25 cellular contexts compared by ENCODE assay signal in the genomic region with DNA sequence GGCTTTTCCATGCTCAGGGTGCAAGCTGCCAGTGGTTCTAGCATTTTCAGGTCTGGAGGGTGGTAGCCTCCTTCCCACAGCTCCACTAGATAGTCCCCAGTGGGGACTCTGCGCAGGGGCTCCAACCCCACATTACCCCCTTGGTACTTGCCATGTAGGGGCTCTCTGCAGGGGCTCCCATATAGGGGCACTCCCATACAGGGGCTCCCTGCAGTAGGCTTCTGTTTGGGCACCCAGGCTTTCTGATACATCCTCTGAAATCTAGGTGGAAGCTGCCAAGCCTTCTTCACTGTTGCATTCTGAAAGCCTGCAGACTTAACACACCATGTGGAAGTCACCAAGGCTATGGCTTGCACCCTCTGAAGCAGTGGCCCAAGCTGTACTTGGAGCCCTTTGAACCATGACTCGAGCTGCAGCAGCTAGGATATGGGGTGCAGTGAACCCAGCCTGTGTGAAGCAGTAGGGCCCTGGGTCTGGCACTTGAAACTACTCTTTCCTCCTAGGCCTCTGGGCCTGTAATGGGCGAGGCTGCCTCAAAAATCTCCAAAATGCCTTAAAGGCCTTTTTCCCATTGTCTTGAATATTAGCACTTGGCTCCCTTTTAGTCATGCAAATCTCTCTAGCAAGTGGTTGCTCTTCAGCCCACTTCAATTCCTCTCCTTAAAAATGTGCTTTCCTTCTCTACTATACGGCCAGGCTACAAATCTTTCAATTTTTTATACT.
DNase-seq lines count a peak whose midpoint lies in the region; ATAC-seq, FAIRE-seq and TF ChIP-seq lines count a peak whose summit lies in the region.
"Had no signal": no experiment of that assay in that cellular context is flagged by ENCODE, and none has a peak within 500 bp of the region (broad histone marks: within the 10 kb centered on the region; RNA-seq: fewer than 3 reads in every experiment).

No MANE protein-coding gene starts in this region.

- DNase-seq in ELF-1 (ENCODE audit: low read depth, low spot score) (peak; percentile 54), H1 (ENCODE audit: low read depth in 1 of 2, low spot score in 2 of 2) (no peak), left lobe of liver (ENCODE audit: low spot score) (no peak), GM19240 (ENCODE audit: insufficient read length, low spot score) (no peak), kidney (no peak)
- DNase-seq: Caco-2, GDM1, GOT3, HCEC 1CT, IMR-90, KG1, MM.1S, NCI-H1694, NCI-H2029 treated with DMSO at 0.1 percent for 48 hours, NCI-H526 treated with DMSO at 0.1 percent for 48 hours, SHP77 treated with DMSO at 0.1 percent for 48 hours had no signal

- H3K23ac ChIP-seq in H1 (ENCODE audit: insufficient read length): no peak overlapping the region

- no peak overlapping the region for H3K4ac ChIP-seq in H1 (replicated peaks; ENCODE audit: insufficient read length, low read depth, low read length)

- TF ChIP-seq EP300 in H1 (IDR thresholded peaks at IDR 0.05; ENCODE audit: borderline replicate concordance in 1 of 2, low read depth in 2 of 2, low read length in 2 of 2): no peak

- 83% methylated on average over 4 of the region's 4 CpGs; no CpG with 5 or more reads in 1 of the 2 experiments for WGBS in H1 (ENCODE audit: extremely low coverage in 1 of 2, insufficient coverage in 1 of 2, insufficient read length in 1 of 2, insufficient replicate concordance in 2 of 2, low coverage in 1 of 2, low lambda C conversion rate in 2 of 2, missing lambda C conversion rate in 1 of 2), 2 experiments

- TF ChIP-seq CTCF in H1 (IDR thresholded peaks at IDR 0.05; ENCODE audit: control extremely low read depth in 1 of 3, insufficient read depth in 1 of 3, low read depth in 1 of 3, low read length in 3 of 3) (no peak), kidney (IDR thresholded peaks at IDR 0.05; ENCODE audit: borderline replicate concordance, extremely low read depth, insufficient read depth) (no peak)

- H3K23me2 ChIP-seq in H1 (ENCODE audit: low read depth, low read length): no peaks in the 10 kb centered on the region

- FAIRE-seq in H1 (lab: Jason Lieb, UNC) (no peak), kidney (lab: Jason Lieb, UNC) (no peak)
- FAIRE-seq: A549, GM12878, HTR-8/SVneo had no signal

- H3K56ac ChIP-seq in H1 (replicated peaks; ENCODE audit: insufficient read length, low read depth, low read length): no peak overlapping the region

- no peak overlapping the region for H3K4me2 ChIP-seq in H1 (ENCODE audit: insufficient read depth in 1 of 2, low read depth in 2 of 2, low read length in 2 of 2)
- H3K4me2 ChIP-seq: A549 had no signal

- no peaks in the 10 kb centered on the region for H3K79me1 ChIP-seq in H1 (ENCODE audit: low read depth, low read length)

- H4K91ac ChIP-seq in H1 (replicated peaks; ENCODE audit: insufficient read length, low read length): peak overlapping the region; percentile 90

- peak overlapping the region; percentile 18 for H2BK120ac ChIP-seq in H1 (replicated peaks; ENCODE audit: low read depth, low read length)

- no peak overlapping the region for H2BK15ac ChIP-seq in H1 (ENCODE audit: low read length)

- peak overlapping the region; percentile 51; the same call in 1 of the 2 replicates for H3K18ac ChIP-seq in H1 (ENCODE audit: extremely low read depth, low read length)

- no peak overlapping the region for H4K5ac ChIP-seq in H1 (ENCODE audit: insufficient read length, low read depth, low read length)

- H3K4me3 ChIP-seq in HUES6 (ENCODE audit: low read depth, low read length): 0 out of 2 replicates have a peak overlapping the region, but pooled peaks have one; percentile 13
- H3K4me3 ChIP-seq in H1 (ENCODE audit: extremely low read depth in 1 of 4, insufficient read depth in 2 of 4, low read depth in 3 of 4, low read length in 4 of 4): no peak overlapping the region
- H3K4me3 ChIP-seq in iPS-20b (ENCODE audit: low read length): 0 out of 2 replicates have a peak overlapping the region, but pooled peaks have one; percentile 8
- H3K4me3 ChIP-seq in kidney (ENCODE audit: low read length in 2 of 2): no peak overlapping the region
- H3K4me3 ChIP-seq: A549, GM12878, SK-N-MC had no signal

- 0 out of 2 replicates have a peak overlapping the region, but pooled peaks have one; percentile 38 for H4K8ac ChIP-seq in H1 (ENCODE audit: extremely low read depth, insufficient read depth, low read length)

- H3K4me1 ChIP-seq in HUES6 (ENCODE audit: control insufficient read depth, insufficient read depth, low read length): no peaks in the 10 kb centered on the region
- H3K4me1 ChIP-seq in H1 (replicated peaks in 1 of 4; ENCODE audit: control insufficient read depth in 3 of 4, insufficient read depth in 4 of 4, low read length in 3 of 4): peaks cover 0 to 4% (median 2%) of the 10 kb centered on the region in 4 experiments; a peak in 2 of 7 replicates
- H3K4me1 ChIP-seq in iPS-20b (ENCODE audit: insufficient read depth, low read length): no peaks in the 10 kb centered on the region
- no peaks in the 10 kb centered on the region for H3K4me1 ChIP-seq in kidney (ENCODE audit: control insufficient read depth in 1 of 2, insufficient read depth in 1 of 2, low read depth in 1 of 2, low read length in 2 of 2)
- H3K4me1 ChIP-seq: A549, Caco-2 had no signal

- H3K9me3 ChIP-seq in HUES6 (ENCODE audit: control insufficient read depth, insufficient read depth, low read depth, low read length): peaks cover 48% of the 10 kb centered on the region
- peaks cover 16 to 24% of the 10 kb centered on the region in 2 experiments for H3K9me3 ChIP-seq in H1 (ENCODE audit: insufficient read depth in 2 of 2, low read depth in 1 of 2, low read length in 1 of 2)
- H3K9me3 ChIP-seq in iPS-20b (ENCODE audit: insufficient read depth, low read depth, low read length): peaks cover 15% of the 10 kb centered on the region
- H3K9me3 ChIP-seq in kidney (ENCODE audit: control insufficient read depth in 1 of 2, low read length in 2 of 2): no peaks in the 10 kb centered on the region
- H3K9me3 ChIP-seq: A549, Caco-2 had no signal

- no peak overlapping the region for H2BK12ac ChIP-seq in H1 (ENCODE audit: low read depth, low read length)

- TF ChIP-seq RAD21 in H1 (IDR thresholded peaks at IDR 0.05 in 1 of 2, conservative IDR thresholded peaks at IDR 0.05 in 1 of 2; ENCODE audit: low read depth in 2 of 2, low read length in 2 of 2): no peak

- no peaks in the 10 kb centered on the region for H3K79me2 ChIP-seq in H1 (ENCODE audit: control insufficient read depth in 1 of 2, insufficient read depth in 2 of 2, low read length in 2 of 2)

- no peak overlapping the region for H2AFZ ChIP-seq in H1 (ENCODE audit: low read length)

- no peaks in the 10 kb centered on the region for H3K36me3 ChIP-seq in HUES6 (ENCODE audit: control insufficient read depth, insufficient read depth, low read length)
- peaks cover 0 to 4% (median 2%) of the 10 kb centered on the region in 4 experiments; a peak in 2 of 8 replicates for H3K36me3 ChIP-seq in H1 (ENCODE audit: control insufficient read depth in 2 of 4, insufficient read depth in 4 of 4, low read length in 3 of 4)
- H3K36me3 ChIP-seq in iPS-20b (ENCODE audit: insufficient read depth, low read depth, low read length): no peaks in the 10 kb centered on the region
- no peaks in the 10 kb centered on the region for H3K36me3 ChIP-seq in kidney (ENCODE audit: control insufficient read depth in 1 of 2, insufficient read depth in 2 of 2, low read length in 2 of 2)

- H2AK5ac ChIP-seq in H1 (ENCODE audit: low read depth, low read length): no peak overlapping the region

- H3K27ac ChIP-seq in HUES6 (ENCODE audit: low read depth, low read length) (no peak overlapping the region), H1 (ENCODE audit: low read depth, low read length) (no peak overlapping the region), iPS-20b (ENCODE audit: low read length) (no peak overlapping the region), kidney (ENCODE audit: low read depth in 2 of 2, low read length in 2 of 2) (no peak overlapping the region)
- H3K27ac ChIP-seq: A549, C4-2B, SK-N-MC had no signal

- POLR2A ChIA-PET in H1 (lab: Charles Lee; ENCODE audit: partially characterized antibody): no interaction called here

- no peak for ATAC-seq in left lobe of liver
- ATAC-seq: A549; CD8-positive, alpha-beta T cell; GM12878; Panc1 had no signal

- H3K14ac ChIP-seq in H1 (ENCODE audit: insufficient read length): no peak overlapping the region

- peak overlapping the region; percentile 60; the same call in 1 of the 2 replicates for H2BK5ac ChIP-seq in H1 (ENCODE audit: low read depth, low read length)

- no peak overlapping the region for H3K9ac ChIP-seq in HUES6 (ENCODE audit: low read length)
- H3K9ac ChIP-seq in H1 (replicated peaks in 1 of 4; ENCODE audit: extremely low read depth in 1 of 4, low read depth in 3 of 4, low read length in 3 of 4): no peak overlapping the region
- H3K9ac ChIP-seq in iPS-20b (ENCODE audit: low read depth, low read length): no peak overlapping the region
- H3K9ac ChIP-seq in kidney (ENCODE audit: low read length in 2 of 2): no peak overlapping the region

- TF ChIP-seq POLR2A in H1 (IDR thresholded peaks at IDR 0.05; ENCODE audit: control extremely low read depth in 1 of 2, low read depth in 2 of 2, low read length in 2 of 2): no peak

- H3K27me3 ChIP-seq in HUES6 (ENCODE audit: control insufficient read depth, insufficient read depth, low read length) (no peaks in the 10 kb centered on the region), H1 (replicated peaks in 1 of 4; ENCODE audit: control insufficient read depth in 3 of 4, extremely low read depth in 1 of 4, insufficient read depth in 3 of 4, low read length in 3 of 4) (no peaks in the 10 kb centered on the region), iPS-20b (ENCODE audit: insufficient read depth, low read length) (no peaks in the 10 kb centered on the region)

- CTCF ChIA-PET in H1 (lab: Charles Lee; ENCODE audit: partially characterized antibody): interaction anchor here (1.4 kb wide), 2 partner anchors 10 to 53 kb away, joined by 6 read pairs; no protein-coding TSS in a partner anchor

- no peak overlapping the region; the same call in 1 of the 2 replicates for H2BK20ac ChIP-seq in H1 (ENCODE audit: low read length)

- no peaks in the 10 kb centered on the region for H4K20me1 ChIP-seq in H1 (replicated peaks in 1 of 2; ENCODE audit: control insufficient read depth in 1 of 2, insufficient read depth in 2 of 2, low read length in 2 of 2)

- intact Hi-C loops in kidney (cut with DNase I): no loop called here

TF ChIP-seq in H1, 55 proteins besides CTCF, POLR2A, EP300 and RAD21 (continues in another document):
- TF ChIP-seq NANOG (IDR thresholded peaks at IDR 0.05; ENCODE audit: insufficient read depth, low read depth, low read length, poor library complexity, severe bottlenecking) (no peak), CREB1 (IDR thresholded peaks at IDR 0.05) (no peak), SIRT6 (IDR thresholded peaks at IDR 0.05; ENCODE audit: low read length) (no peak), RBBP5 (IDR thresholded peaks at IDR 0.05; ENCODE audit: borderline replicate concordance, low read depth, low read length) (no peak), EGR1 (IDR thresholded peaks at IDR 0.05; ENCODE audit: borderline replicate concordance, low read depth, low read length) (no peak)

Comparison
In these comparisons a context has a peak if more than half of its experiments do, and no peak if none do; other contexts are left out.
1. H3K4me3 ChIP-seq: peak in HUES6 (single experiment) and iPS-20b (single experiment); none in H1 (0 of 4) and kidney (0 of 2).